Comparison of ENCODE assay signal across 33 cellular contexts in the genomic region with DNA sequence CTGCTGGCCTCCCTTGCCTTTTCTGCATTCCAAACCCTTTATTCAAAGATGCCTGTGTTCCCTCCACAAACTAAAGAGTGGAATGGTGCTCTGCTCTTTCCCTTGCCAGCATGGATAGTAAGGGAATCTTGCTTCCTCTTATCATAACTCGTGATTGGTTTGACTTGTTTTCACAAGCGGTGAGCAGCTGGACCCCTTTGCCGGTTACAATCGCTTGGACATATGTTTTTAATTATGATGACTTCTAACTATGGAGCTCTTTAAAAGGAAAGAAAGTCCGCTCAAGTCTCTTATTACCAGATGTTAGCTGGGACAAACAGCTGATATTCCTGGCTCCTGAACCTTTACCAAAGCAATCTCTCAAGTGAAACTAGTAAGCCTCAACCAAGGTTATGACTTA.
"Had no signal": no experiment of that assay in that cellular context is flagged by ENCODE, and none has a peak within 500 bp of the region (broad histone marks: within the 10 kb centered on the region; RNA-seq: fewer than 3 reads in every experiment).

No MANE protein-coding gene starts in this region.

- H3K36me3 ChIP-seq: ascending aorta, breast epithelium, Peyer's patch had no signal

- DNase-seq: activated CD4-positive, alpha-beta T cell treated with anti-CD3 and anti-CD28 coated beads, Interleukin-2, amount 10 ng/mL, durations not matched to agents 24 days and 14 days; activated CD4-positive, alpha-beta T cell treated with anti-CD3 and anti-CD28 coated beads, Interleukin-2, amount 50 U/mL, for 4 hours; activated CD8-positive, alpha-beta T cell treated with anti-CD3 and anti-CD28 coated beads for 36 hours; activated gamma-delta T cell; activated naive CD4-positive, alpha-beta T cell treated with Interleukin-2 at 50 U/mL for 16 hours; activated naive CD8-positive, alpha-beta T cell treated with anti-CD3 and anti-CD28 coated beads, Interleukin-2, amount 10 ng/mL, durations not matched to agents 7 days and 5 days; activated T-cell treated with anti-CD3 and anti-CD28 coated beads, Interleukin-2, amount 50 U/mL, for 1 hour; activated T-cell treated with anti-CD3 and anti-CD28 coated beads, Interleukin-2, amount 50 U/mL, for 72 hours; amygdala; body of pancreas; Karpas-422; NCI-H1105; NCI-H1417 treated with DMSO at 0.1 percent for 48 hours; NCI-H187 treated with DMSO at 0.1 percent for 48 hours; NCI-H2081; NCI-H2171 treated with DMSO at 0.1 percent for 48 hours; NCI-H2227 treated with DMSO at 0.1 percent for 48 hours; NCI-H446; NCI-H510A treated with DMSO at 0.1 percent for 48 hours; NCI-H526 treated with DMSO at 0.1 percent for 48 hours; NCI-H82; NK-92 treated with Interleukin-12 subunit alpha and Interleukin-12 subunit beta, amount 100 ng/mL, for 24 hours; PC-3; Peyer's patch; SIG-M5; SW 1271; T1000 had no signal

- H3K36me3 Mint-ChIP-seq: activated naive CD4-positive, alpha-beta T cell treated with anti-CD3 and anti-CD28 coated beads, Interleukin-2, amount 50 U/mL, for 24 hours; activated naive CD8-positive, alpha-beta T cell treated with anti-CD3 and anti-CD28 coated beads, Interleukin-2, amount 10 ng/mL, durations not matched to agents 7 days and 5 days had no signal

- H3K9me3 ChIP-seq: ascending aorta, body of pancreas, breast epithelium had no signal

- H3K4me1 ChIP-seq: ascending aorta, body of pancreas, breast epithelium, Peyer's patch had no signal

- H3K4me3 Mint-ChIP-seq: activated CD4-positive, alpha-beta T cell treated with anti-CD3 and anti-CD28 coated beads, Interleukin-2, amount 10 ng/mL, durations not matched to agents 24 days and 14 days; activated CD8-positive, alpha-beta T cell treated with anti-CD3 and anti-CD28 coated beads for 36 hours; activated naive CD4-positive, alpha-beta T cell treated with anti-CD3 and anti-CD28 coated beads, Interleukin-2, amount 50 U/mL, for 24 hours; activated naive CD8-positive, alpha-beta T cell treated with anti-CD3 and anti-CD28 coated beads, Interleukin-2, amount 10 ng/mL, durations not matched to agents 7 days and 5 days; activated T-cell treated with anti-CD3 and anti-CD28 coated beads, Interleukin-2, amount 50 U/mL, for 72 hours; activated T-helper 17 cell treated with anti-CD3 and anti-CD28 coated beads, Interleukin-2, amount 50 U/mL, for 72 hours had no signal

- H3K27ac Mint-ChIP-seq: activated CD4-positive, alpha-beta T cell treated with anti-CD3 and anti-CD28 coated beads, Interleukin-2, amount 10 ng/mL, durations not matched to agents 24 days and 14 days; activated CD8-positive, alpha-beta T cell treated with anti-CD3 and anti-CD28 coated beads for 36 hours; activated naive CD4-positive, alpha-beta T cell treated with anti-CD3 and anti-CD28 coated beads, Interleukin-2, amount 50 U/mL, for 24 hours; activated naive CD8-positive, alpha-beta T cell treated with anti-CD3 and anti-CD28 coated beads, Interleukin-2, amount 10 ng/mL, durations not matched to agents 7 days and 5 days; activated T-cell treated with anti-CD3 and anti-CD28 coated beads, Interleukin-2, amount 50 U/mL, for 72 hours; activated T-helper 17 cell treated with anti-CD3 and anti-CD28 coated beads, Interleukin-2, amount 50 U/mL, for 72 hours had no signal

- H3K4me3 ChIP-seq: ascending aorta, body of pancreas, breast epithelium, Peyer's patch had no signal

- H3K27me3 Mint-ChIP-seq: activated CD4-positive, alpha-beta T cell treated with anti-CD3 and anti-CD28 coated beads, Interleukin-2, amount 10 ng/mL, durations not matched to agents 24 days and 14 days; activated CD8-positive, alpha-beta T cell treated with anti-CD3 and anti-CD28 coated beads for 36 hours; activated naive CD4-positive, alpha-beta T cell treated with anti-CD3 and anti-CD28 coated beads, Interleukin-2, amount 50 U/mL, for 24 hours; activated naive CD8-positive, alpha-beta T cell treated with anti-CD3 and anti-CD28 coated beads, Interleukin-2, amount 10 ng/mL, durations not matched to agents 7 days and 5 days; activated T-helper 17 cell treated with anti-CD3 and anti-CD28 coated beads, Interleukin-2, amount 50 U/mL, for 72 hours had no signal

- H3K27me3 ChIP-seq: ascending aorta, body of pancreas, breast epithelium, Peyer's patch had no signal

- H3K4me1 Mint-ChIP-seq: activated CD4-positive, alpha-beta T cell treated with anti-CD3 and anti-CD28 coated beads, Interleukin-2, amount 10 ng/mL, durations not matched to agents 24 days and 14 days; activated naive CD4-positive, alpha-beta T cell treated with anti-CD3 and anti-CD28 coated beads, Interleukin-2, amount 50 U/mL, for 24 hours; activated naive CD8-positive, alpha-beta T cell treated with anti-CD3 and anti-CD28 coated beads, Interleukin-2, amount 10 ng/mL, durations not matched to agents 7 days and 5 days; activated T-helper 17 cell treated with anti-CD3 and anti-CD28 coated beads, Interleukin-2, amount 50 U/mL, for 72 hours had no signal

- H3K27ac ChIP-seq: ascending aorta, body of pancreas, breast epithelium, Peyer's patch, RWPE1 had no signal

- ATAC-seq: activated CD8-positive, alpha-beta T cell treated with anti-CD3 and anti-CD28 coated beads for 36 hours; activated T-cell treated with anti-CD3 and anti-CD28 coated beads, Interleukin-2, amount 50 U/mL, for 72 hours; activated T-helper 17 cell treated with anti-CD3 and anti-CD28 coated beads, Interleukin-2, amount 50 U/mL, for 72 hours; body of pancreas; PC-3; Right ventricle myocardium inferior had no signal
